Comparison of ENCODE assay signal across 17 cellular contexts in genomic region chr1:39685071-39685470, GRCh38. TPM values are rescaled to one million over a fixed set of nuclear protein-coding genes. Genes with fewer than 3 reads are reported as not detected.
DNase-seq lines count a peak whose midpoint lies in the region; ATAC-seq and TF ChIP-seq lines count a peak whose summit lies in the region.
"Had no signal": no experiment of that assay in that cellular context is flagged by ENCODE, and none has a peak within 500 bp of the region (broad histone marks: within the 10 kb centered on the region; RNA-seq: fewer than 3 reads in every experiment).

No MANE protein-coding gene starts in this region.

- H3K27me3 ChIP-seq in CD4-positive, alpha-beta memory T cell (ENCODE audit: insufficient read depth, low read length) = no peaks in the 10 kb centered on the region
- peaks cover 100% of the 10 kb centered on the region for H3K27me3 ChIP-seq in GM23338 (ENCODE audit: insufficient read depth)

- peak overlapping the region in 6 of 8 donors; percentile 48 to 77 (median 62) for H3K4me3 Mint-ChIP-seq in CD4-positive, alpha-beta memory T cell
- H3K4me3 Mint-ChIP-seq in GM23338 = no peak overlapping the region; the same call in 2 of the 3 replicates
- H3K4me3 Mint-ChIP-seq in central memory CD8-positive, alpha-beta T cell = peak overlapping the region; percentile 59
- H3K4me3 Mint-ChIP-seq in natural killer cell = peak overlapping the region; percentile 49

- H3K36me3 Mint-ChIP-seq in CD4-positive, alpha-beta memory T cell = peaks cover 12 to 14% of the 10 kb centered on the region in 2 donors
- H3K36me3 Mint-ChIP-seq in GM23338 (ENCODE audit: low read depth) (no peaks in the 10 kb centered on the region), natural killer cell (no peaks in the 10 kb centered on the region)
- H3K36me3 Mint-ChIP-seq in central memory CD8-positive, alpha-beta T cell (ENCODE audit: insufficient read depth) = peaks cover 6% of the 10 kb centered on the region

- TF ChIP-seq CTCF in GM23338 (conservative IDR thresholded peaks at IDR 0.05; ENCODE audit: low read depth in 2 of 2) = no peak
- TF ChIP-seq CTCF in natural killer cell (IDR thresholded peaks at IDR 0.05) = no peak

- no peak for ATAC-seq in GM23338
- ATAC-seq in central memory CD8-positive, alpha-beta T cell (replicated peaks; ENCODE audit: extremely low read depth, poor library complexity, severe bottlenecking) = no peak
- no peak for ATAC-seq in natural killer cell
- ATAC-seq in HG03354 (IDR thresholded peaks at IDR 0.05; ENCODE audit: poor library complexity, severe bottlenecking, unreplicated experiment) = no peak
- no peak for ATAC-seq in HG02840 (IDR thresholded peaks at IDR 0.05; ENCODE audit: low FRiP score, unreplicated experiment)

- H3K27ac ChIP-seq in CD4-positive, alpha-beta memory T cell (ENCODE audit: low read depth, low read length) = no peak overlapping the region
- H3K27ac ChIP-seq in GM23338 (ENCODE audit: low read depth) = no peak overlapping the region
- H3K27ac ChIP-seq: HL-60, RWPE1 had no signal

- peaks cover 57% of the 10 kb centered on the region for H3K4me1 ChIP-seq in CD4-positive, alpha-beta memory T cell (ENCODE audit: insufficient read depth, low read length)
- no peaks in the 10 kb centered on the region for H3K4me1 ChIP-seq in GM23338 (ENCODE audit: insufficient read depth)

- no peaks in the 10 kb centered on the region for H3F3A ChIP-seq in GM23338 (replicated peaks; ENCODE audit: low read depth)

- no peaks in the 10 kb centered on the region for H3K36me3 ChIP-seq in CD4-positive, alpha-beta memory T cell (ENCODE audit: insufficient read depth, low read length)
- no peaks in the 10 kb centered on the region for H3K36me3 ChIP-seq in GM23338 (ENCODE audit: insufficient read depth)

- no peak overlapping the region for H3K4me2 ChIP-seq in GM23338

- POLR2A ChIA-PET in CD4-positive, alpha-beta memory T cell (lab: Charles Lee; ENCODE audit: partially characterized antibody) = interaction anchor here (2.0 kb wide), 1 partner anchor 7 kb away, joined by 21 read pairs; the partner anchor contains the start of gene HPCAL4

- peaks cover 22 to 54% (median 48%) of the 10 kb centered on the region in 4 donors for H3K4me1 Mint-ChIP-seq in CD4-positive, alpha-beta memory T cell
- H3K4me1 Mint-ChIP-seq in GM23338 = no peaks in the 10 kb centered on the region
- H3K4me1 Mint-ChIP-seq in central memory CD8-positive, alpha-beta T cell = peaks cover 8% of the 10 kb centered on the region
- peaks cover 5 to 8% of the 10 kb centered on the region in 2 donors for H3K4me1 Mint-ChIP-seq in natural killer cell
- H3K4me1 Mint-ChIP-seq: H9 had no signal

- H3K27me3 Mint-ChIP-seq in CD4-positive, alpha-beta memory T cell = peaks cover 0 to 2% of the 10 kb centered on the region in 2 donors
- H3K27me3 Mint-ChIP-seq in GM23338 (ENCODE audit: insufficient read depth, low read depth, poor library complexity) (peaks cover 99% of the 10 kb centered on the region), natural killer cell (ENCODE audit: low read depth in 2 of 2) (peaks cover 48 to 61% of the 10 kb centered on the region in 2 donors)
- H3K27me3 Mint-ChIP-seq in central memory CD8-positive, alpha-beta T cell = peaks cover 56% of the 10 kb centered on the region

- no peak overlapping the region for H2AFZ ChIP-seq in GM23338

- H4K20me1 ChIP-seq in GM23338 (replicated peaks; ENCODE audit: insufficient read depth) = peaks cover 8% of the 10 kb centered on the region; the same call in 1 of the 2 replicates

- DNase-seq in CD4-positive, alpha-beta memory T cell = no peak
- DNase-seq in GM23338 (ENCODE audit: low spot score) (no peak), natural killer cell (no peak), NCI-H526 (lab: John Stamatoyannopoulos, UW) (no peak)
- no peak for DNase-seq in central memory CD8-positive, alpha-beta T cell (ENCODE audit: low spot score in 2 of 2)
- DNase-seq: ACHN, H9, NCI-H1105 treated with DMSO at 0.1 percent for 48 hours, NCI-H187 treated with DMSO at 0.1 percent for 48 hours, NCI-H345, NCI-H748 treated with DMSO at 0.1 percent for 48 hours, OCI-M1 had no signal

- H3K27ac Mint-ChIP-seq in CD4-positive, alpha-beta memory T cell = peak overlapping the region in 5 of 7 donors; percentile 24 to 86 (median 54)
- H3K27ac Mint-ChIP-seq in GM23338 (no peak overlapping the region), natural killer cell (peak overlapping the region in 1 of 2 donors; percentile 62)
- H3K27ac Mint-ChIP-seq in central memory CD8-positive, alpha-beta T cell (ENCODE audit: low read depth) = no peak overlapping the region
- H3K27ac Mint-ChIP-seq: H9 had no signal

- H3K79me2 ChIP-seq in GM23338 (replicated peaks; ENCODE audit: insufficient read depth) = no peaks in the 10 kb centered on the region

- H3K4me3 ChIP-seq in CD4-positive, alpha-beta memory T cell (ENCODE audit: low read length in 2 of 2) = no peak overlapping the region
- H3K4me3 ChIP-seq in GM23338 = no peak overlapping the region

- no peaks in the 10 kb centered on the region for H3K9me3 ChIP-seq in CD4-positive, alpha-beta memory T cell (ENCODE audit: control insufficient read depth in 1 of 2, low read length in 2 of 2)

- intact Hi-C loops in CD4-positive, alpha-beta memory T cell (cut with micrococcal nuclease) = no loop called here
- intact Hi-C loops in natural killer cell (cut with micrococcal nuclease) = no loop called here

- CTCF ChIA-PET in CD4-positive, alpha-beta memory T cell (lab: Charles Lee; ENCODE audit: partially characterized antibody) = interaction anchor here (2.4 kb wide), 1 partner anchor 27 kb away, joined by 13 read pairs; no protein-coding TSS in a partner anchor

- no peaks in the 10 kb centered on the region for H3K9me3 Mint-ChIP-seq in CD4-positive, alpha-beta memory T cell
- H3K9me3 Mint-ChIP-seq in GM23338 = no peaks in the 10 kb centered on the region; the same call in 2 of the 3 replicates
- H3K9me3 Mint-ChIP-seq in central memory CD8-positive, alpha-beta T cell = no peaks in the 10 kb centered on the region
- H3K9me3 Mint-ChIP-seq in natural killer cell = no peaks in the 10 kb centered on the region

- no peaks in the 10 kb centered on the region for H3K9me2 ChIP-seq in GM23338 (ENCODE audit: insufficient read depth)

TF ChIP-seq in GM23338, 12 proteins besides CTCF, POLR2A, EP300 and RAD21:
- TF ChIP-seq CREB1 (CRISPR knock-in tag; IDR thresholded peaks at IDR 0.05; ENCODE audit: low read depth) = no peak
- TF ChIP-seq EZH2 (IDR thresholded peaks at IDR 0.05; ENCODE audit: low read depth, unreplicated experiment) = peak; percentile 46
- no peak for TF ChIP-seq ZNF331 (CRISPR knock-in tag; IDR thresholded peaks at IDR 0.05; ENCODE audit: low read depth)

RNA-seq across cellular contexts. Expression of gene HPCAL4, which starts 6.2 kb away (rescaled TPM):
- 10 to 100 TPM; 31.8 to 32.4 TPM for total RNA-seq in CD4-positive, alpha-beta memory T cell
- polyA plus RNA-seq in CD4-positive, alpha-beta memory T cell = 1 to 10 TPM; 8.9 to 9.6 TPM
- 1.1 and 1.2 TPM in 2 replicates for total RNA-seq in GM23338 (2014; rRNA removed; shearing (Covaris generic))
- 0.08 and 0.12 TPM in 2 replicates for polyA plus RNA-seq in GM23338 (2016; fragmentation: Nextera tagmentation; extraction: Ambion mirVana)
- 1 to 10 TPM in 2 of 3 donors, under 1 TPM in 1; 0.78 to 1.6 (median 1.3) TPM for total RNA-seq in natural killer cell

RNA-seq across cellular contexts. Expression of gene NT5C1A, which starts 13.2 kb away (rescaled TPM):
- total RNA-seq in CD4-positive, alpha-beta memory T cell = under 1 TPM; 0.29 to 0.42 TPM
- not detected for polyA plus RNA-seq in CD4-positive, alpha-beta memory T cell
- not detected in 2 replicates for total RNA-seq in GM23338 (2014; rRNA removed; shearing (Covaris generic))
- polyA plus RNA-seq in GM23338 (2016; fragmentation: Nextera tagmentation; extraction: Ambion mirVana) = not detected in 2 replicates
- not detected for total RNA-seq in natural killer cell
- total RNA-seq: H9, LHCN-M2 had no signal

RNA-seq across cellular contexts. Expression of gene HEYL, which starts 45.6 kb away (rescaled TPM):
- under 1 TPM in 1 of 2 experiments, not detected in 1; 0.12 TPM for total RNA-seq in CD4-positive, alpha-beta memory T cell
- under 1 TPM in 1 of 2 donors, not detected in 1; 0.23 TPM for polyA plus RNA-seq in CD4-positive, alpha-beta memory T cell
- total RNA-seq in GM23338 (2014; rRNA removed; shearing (Covaris generic)) = 4.1 and 4.5 TPM in 2 replicates
- 1.6 and 1.8 TPM in 2 replicates for polyA plus RNA-seq in GM23338 (2016; fragmentation: Nextera tagmentation; extraction: Ambion mirVana)
- total RNA-seq in natural killer cell = not detected

RNA-seq across cellular contexts. Expression of gene PPIE, which starts 53.6 kb away (rescaled TPM):
- 10 to 100 TPM; 67.7 to 69.4 TPM for total RNA-seq in CD4-positive, alpha-beta memory T cell
- 100 to 1,000 TPM in 1 of 2 donors, 10 to 100 TPM in 1; 77.2 to 162 TPM for polyA plus RNA-seq in CD4-positive, alpha-beta memory T cell
- 24.3 and 27.8 TPM in 2 replicates for total RNA-seq in GM23338 (2014; rRNA removed; shearing (Covaris generic))
- 50.3 and 51.9 TPM in 2 replicates for polyA plus RNA-seq in GM23338 (2016; fragmentation: Nextera tagmentation; extraction: Ambion mirVana)
- total RNA-seq in natural killer cell = 10 to 100 TPM; 44.3 to 62.8 (median 59.8) TPM

Comparison
In these comparisons a context has a peak if more than half of its experiments do, and no peak if none do; other contexts are left out.
1. H3K27ac Mint-ChIP-seq: peak in CD4-positive, alpha-beta memory T cell (5 of 7); none in GM23338 (single experiment) and central memory CD8-positive, alpha-beta T cell (single experiment).
2. RNA of gene HPCAL4, which starts 6.2 kb away (total RNA-seq): 31.8 to 32.4 TPM in CD4-positive, alpha-beta memory T cell; 0.78 to 1.6 TPM in natural killer cell and 1.1 to 1.2 TPM in GM23338; every median in the first group is over 10 times any median in the second.